8 cellular contexts compared by ENCODE assay signal in the genomic region with DNA sequence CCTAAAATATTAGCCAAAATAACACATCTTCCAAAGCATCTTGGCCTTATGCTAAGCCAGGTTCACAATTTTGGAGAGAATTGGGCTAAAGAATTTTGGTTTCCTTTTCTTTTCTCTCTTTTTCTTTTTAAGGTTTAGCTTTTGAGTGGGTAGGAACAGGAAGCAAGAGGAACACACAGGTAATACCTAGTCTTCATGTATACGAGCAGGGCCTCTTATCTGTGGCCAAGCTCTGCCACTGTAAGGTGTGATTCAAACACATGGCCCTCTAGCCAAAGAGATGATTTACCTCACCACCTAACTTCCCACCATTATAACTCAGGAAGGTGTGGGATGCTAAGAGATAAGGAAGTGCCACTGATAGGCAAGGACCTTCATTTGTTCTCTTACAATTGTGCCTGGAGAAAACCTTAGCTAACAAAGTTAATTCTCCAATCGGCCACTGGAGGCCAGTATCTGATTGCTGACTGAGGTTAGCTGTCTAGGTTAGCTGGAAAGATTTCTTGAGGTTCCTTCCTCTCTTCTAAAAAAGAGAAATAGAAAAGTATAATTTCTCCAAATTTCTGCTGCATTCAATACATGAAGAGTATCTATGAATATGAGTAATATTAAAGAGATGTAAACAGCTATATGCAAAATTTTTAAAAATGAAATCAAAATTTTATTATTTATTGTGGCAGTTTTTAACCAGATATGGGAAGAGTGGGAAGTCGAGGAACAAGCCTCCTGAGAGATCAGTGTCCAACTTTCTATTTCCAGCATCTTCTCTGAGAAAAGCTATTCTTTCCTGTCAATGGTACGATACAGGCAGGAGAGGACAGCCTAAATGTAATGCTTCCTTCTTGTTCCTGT.
DNase-seq lines count a peak whose midpoint lies in the region; ATAC-seq and TF ChIP-seq lines count a peak whose summit lies in the region.

No MANE protein-coding gene starts in this region.

- TF ChIP-seq CTCF in NB4 (IDR thresholded peaks at IDR 0.05; ENCODE audit: low read depth, low read length) (peak; percentile 55), brain microvascular endothelial cell (IDR thresholded peaks at IDR 0.05; ENCODE audit: low read depth, low read length, missing control alignments) (peak; percentile 81)

- no peaks in the 10 kb centered on the region for H3K27me3 ChIP-seq in brain microvascular endothelial cell (replicated peaks)

- H3K36me3 ChIP-seq in brain microvascular endothelial cell (replicated peaks): no peaks in the 10 kb centered on the region

- H3K4me3 ChIP-seq in NB4 (ENCODE audit: low read depth, low read length): no peak overlapping the region
- H3K4me3 ChIP-seq in brain microvascular endothelial cell (ENCODE audit: low read depth, low read length): no peak overlapping the region

- no peak for TF ChIP-seq POLR2A in NB4 (IDR thresholded peaks at IDR 0.05; ENCODE audit: extremely low read depth, insufficient read length)

- peak; percentile 8 to 16 for DNase-seq in activated CD8-positive, alpha-beta memory T cell treated with anti-CD3 and anti-CD28 coated beads for 1 hour (ENCODE audit: extremely low read depth in 1 of 2, low read depth in 1 of 2)
- no peak for DNase-seq in activated CD8-positive, alpha-beta memory T cell treated with anti-CD3 and anti-CD28 coated beads, Interleukin-2, amount 50 U/mL, for 48 hours
- DNase-seq in NB4 (ENCODE audit: low read depth): peak; percentile 61
- peak; percentile 25 for DNase-seq in T1000 (lab: John Stamatoyannopoulos, UW)
- DNase-seq in brain microvascular endothelial cell: peak; percentile 72
- peak; percentile 71 for DNase-seq in iPS-NIHi7 (ENCODE audit: extremely low spot score)
- peak; percentile 33 for DNase-seq in stimulated activated CD4-positive, alpha-beta T cell treated with anti-CD3 and anti-CD28 coated beads, Interleukin-1b, Interleukin-23, amount 100 ng/mL, for 48 hours

- in situ Hi-C loops in brain microvascular endothelial cell (cut with HindIII; ENCODE audit: low pct_ligation_motif_present, low sequenced_read_pairs): no loop called here

- peak; percentile 93 for ATAC-seq in HG02588 (IDR thresholded peaks at IDR 0.05; ENCODE audit: unreplicated experiment)

- no peak overlapping the region for H3K27ac ChIP-seq in brain microvascular endothelial cell
